20 cellular contexts compared by ENCODE assay signal in the genomic region with DNA sequence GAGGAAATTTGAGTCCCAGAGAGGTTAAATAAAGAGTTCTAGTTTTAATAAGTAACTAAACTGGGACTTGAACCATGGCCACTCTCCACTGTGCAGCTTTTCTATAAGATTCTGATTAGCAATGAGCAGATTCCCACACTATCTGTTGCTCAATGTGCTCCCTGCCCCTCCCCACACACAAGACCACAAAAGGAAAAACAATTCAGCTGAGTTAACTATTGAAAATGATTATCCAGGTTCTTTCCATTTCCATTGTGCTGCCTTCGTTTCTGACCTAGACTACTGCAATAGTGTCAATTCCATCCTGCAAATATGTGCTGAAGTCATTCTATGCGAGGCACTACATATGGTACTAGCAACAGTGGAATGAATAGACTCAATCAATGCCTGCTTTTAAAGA.
A peak's percentile ranks its signal among the peaks of the same experiment; 100 is the strongest.
DNase-seq lines count a peak whose midpoint lies in the region; ATAC-seq, FAIRE-seq and TF ChIP-seq lines count a peak whose summit lies in the region.
"Had no signal": no experiment of that assay in that cellular context is flagged by ENCODE, and none has a peak within 500 bp of the region (broad histone marks: within the 10 kb centered on the region; RNA-seq: fewer than 3 reads in every experiment).

No MANE protein-coding gene starts in this region.

- H3K27me3 Mint-ChIP-seq in nephron (ENCODE audit: low read depth): no peaks in the 10 kb centered on the region

- WGBS in sigmoid colon, 2 donors: 82 to 89% methylated on average over 2 of the region's 2 CpGs

- H3K4me3 ChIP-seq in AG10803 (ENCODE audit: low read length) (no peak overlapping the region), foreskin fibroblast (ENCODE audit: low read depth in 1 of 2, low read length in 2 of 2) (no peak overlapping the region), sigmoid colon (no peak overlapping the region)
- H3K4me3 ChIP-seq: PC-9, SK-N-MC had no signal

- TF ChIP-seq CTCF in AG10803 (conservative IDR thresholded peaks at IDR 0.05; ENCODE audit: low read length) (no peak), nephron (IDR thresholded peaks at IDR 0.05; ENCODE audit: unreplicated experiment in 3 of 3) (no peak), foreskin fibroblast (IDR thresholded peaks at IDR 0.05; ENCODE audit: low read depth, low read length) (no peak), sigmoid colon (IDR thresholded peaks at IDR 0.05) (no peak)

- no peak for TF ChIP-seq POLR2A in sigmoid colon (IDR thresholded peaks at IDR 0.05)

- H3K9me3 ChIP-seq in sigmoid colon: no peaks in the 10 kb centered on the region

- peaks cover 0 to 54% (median 27%) of the 10 kb centered on the region in 4 donors for H3K4me1 ChIP-seq in sigmoid colon

- ATAC-seq in GM21737 (IDR thresholded peaks at IDR 0.05; ENCODE audit: unreplicated experiment): no peak
- ATAC-seq: Right ventricle myocardium inferior had no signal

- H3K27ac ChIP-seq in sigmoid colon: peak overlapping the region in 1 of 4 donors; percentile 14
- H3K27ac ChIP-seq: PC-9, SK-N-MC had no signal

- no peak for TF ChIP-seq EP300 in sigmoid colon (IDR thresholded peaks at IDR 0.05)

- H3K27me3 ChIP-seq in sigmoid colon: no peaks in the 10 kb centered on the region

- H3K36me3 ChIP-seq in sigmoid colon: no peaks in the 10 kb centered on the region

- H3K4me3 Mint-ChIP-seq in nephron: no peak overlapping the region
- H3K4me3 Mint-ChIP-seq: CD14-positive monocyte, H9 had no signal

- DNase-seq in AG10803 (ENCODE audit: low read depth): peak; percentile 27
- peak; percentile 26 for DNase-seq in RCC 7860 (ENCODE audit: low spot score)
- peak; percentile 55 for DNase-seq in glomerular visceral epithelial cell (ENCODE audit: extremely low spot score)
- no peak for DNase-seq in foreskin fibroblast
- no peak for DNase-seq in HTR-8/SVneo (ENCODE audit: insufficient read length, low spot score)
- no peak for DNase-seq in sigmoid colon
- DNase-seq: COR-L47, DMS79, H9, NCI-H1048, NCI-H1694, NCI-H345, PC-9 had no signal

- intact Hi-C loops in sigmoid colon (cut with DNase I): no loop called here

- peaks cover 1% of the 10 kb centered on the region for H3K4me1 Mint-ChIP-seq in nephron
- H3K4me1 Mint-ChIP-seq: H9 had no signal

- H3K27ac Mint-ChIP-seq in nephron: peak overlapping the region in 2 of 3 experiments; percentile 0 to 44
- H3K27ac Mint-ChIP-seq: H9 had no signal

- H3K9me3 Mint-ChIP-seq in nephron: no peaks in the 10 kb centered on the region
- H3K9me3 Mint-ChIP-seq: H9 had no signal

- H3K36me3 Mint-ChIP-seq in nephron (ENCODE audit: low read depth): peaks cover 7% of the 10 kb centered on the region

- FAIRE-seq in RCC 7860 (lab: Jason Lieb, UNC) (peak; percentile 72), HTR-8/SVneo (lab: Jason Lieb, UNC) (no peak)
- FAIRE-seq: A204.1, GM12892 had no signal

Comparison
In these comparisons a context has a peak if more than half of its experiments do, and no peak if none do; other contexts are left out.
1. DNase-seq: peak in AG10803 (single experiment), RCC 7860 (single experiment) and glomerular visceral epithelial cell (single experiment); none in foreskin fibroblast (0 of 2), HTR-8/SVneo (single experiment) and sigmoid colon (single experiment).